Comparison of ENCODE assay signal across 19 cellular contexts in the genomic region with DNA sequence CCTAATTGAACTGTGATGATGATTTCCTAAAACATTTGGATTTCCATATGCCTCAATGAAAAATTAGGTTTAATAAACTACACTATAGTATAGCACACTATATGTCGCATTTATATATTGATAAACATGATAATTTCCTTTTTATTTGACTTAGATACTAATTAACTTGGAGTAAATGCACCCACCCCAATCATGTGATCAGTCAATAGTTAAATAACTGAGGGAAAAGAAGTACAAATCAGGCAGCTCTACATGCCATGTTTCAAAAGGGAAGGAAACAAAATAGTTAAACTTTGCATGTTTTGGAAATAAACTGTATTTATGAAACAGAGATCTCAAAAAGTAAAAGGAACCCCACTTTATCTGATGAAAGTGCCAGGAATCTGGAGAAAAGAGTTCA. TPM values are rescaled to one million over a fixed set of nuclear protein-coding genes. Genes with fewer than 3 reads are reported as not detected.
DNase-seq lines count a peak whose midpoint lies in the region; ATAC-seq, FAIRE-seq and TF ChIP-seq lines count a peak whose summit lies in the region.
"Had no signal": no experiment of that assay in that cellular context is flagged by ENCODE, and none has a peak within 500 bp of the region (broad histone marks: within the 10 kb centered on the region; RNA-seq: fewer than 3 reads in every experiment).

No MANE protein-coding gene starts in this region.

- H3K9me3 Mint-ChIP-seq in HFFc6: no peaks in the 10 kb centered on the region
- H3K9me3 Mint-ChIP-seq: central memory CD8-positive, alpha-beta T cell; neural crest cell; stimulated activated naive CD8-positive, alpha-beta T cell treated with anti-CD3 and anti-CD28 coated beads, Interleukin-15, amount 100 ng/mL, for 72 hours had no signal

- no peaks in the 10 kb centered on the region for H3K9me2 ChIP-seq in hepatocyte (replicated peaks; ENCODE audit: insufficient read depth)

- peaks cover 19% of the 10 kb centered on the region for H3K4me1 Mint-ChIP-seq in HFFc6 (ENCODE audit: low read depth)
- H3K4me1 Mint-ChIP-seq: CD4-positive, CD25-positive, alpha-beta regulatory T cell; central memory CD8-positive, alpha-beta T cell; stimulated activated naive CD8-positive, alpha-beta T cell treated with anti-CD3 and anti-CD28 coated beads, Interleukin-15, amount 100 ng/mL, for 72 hours had no signal

- no peak for TF ChIP-seq RAD21 in K562 (CRISPR knock-in tag; conservative IDR thresholded peaks at IDR 0.05 in 1 of 2, IDR thresholded peaks at IDR 0.05 in 1 of 2)

- H3K4me3 ChIP-seq in K562 (no peak overlapping the region), hepatocyte (no peak overlapping the region), sigmoid colon (peak overlapping the region in 3 of 4 donors; percentile 0 to 18 (median 5)), H7 (ENCODE audit: insufficient read depth, low read depth, low read length) (no peak overlapping the region)
- H3K4me3 ChIP-seq: GM12878, left lung had no signal

- peak overlapping the region; percentile 69; the same call in 1 of the 2 replicates for H2AFZ ChIP-seq in K562 (ENCODE audit: low read depth, low read length)
- H2AFZ ChIP-seq in hepatocyte: peak overlapping the region; percentile 13

- DNase-seq in HFFc6: no peak
- DNase-seq in K562 (ENCODE audit: extremely low read depth in 1 of 4, low spot score in 3 of 4): no peak
- DNase-seq in hepatocyte (ENCODE audit: low spot score): no peak
- DNase-seq in sigmoid colon: no peak
- no peak for DNase-seq in head of caudate nucleus
- DNase-seq in T-helper 9 cell: no peak
- DNase-seq in H7: no peak
- DNase-seq: activated CD4-positive, alpha-beta T cell treated with anti-CD3 and anti-CD28 coated beads for 36 hours; CD4-positive, CD25-positive, alpha-beta regulatory T cell; hypothalamus; left lung; NCI-H748 treated with DMSO at 0.1 percent for 48 hours; small intestine; stimulated activated naive CD8-positive, alpha-beta T cell treated with anti-CD3 and anti-CD28 coated beads, Interleukin-15, amount 100 ng/mL, for 72 hours had no signal

- H3K79me2 ChIP-seq in K562 (ENCODE audit: control insufficient read depth, insufficient read depth, low read length) (no peaks in the 10 kb centered on the region), hepatocyte (no peaks in the 10 kb centered on the region)

- TF ChIP-seq EP300 in K562 (IDR thresholded peaks at IDR 0.05; ENCODE audit: low read length) (no peak), sigmoid colon (IDR thresholded peaks at IDR 0.05) (no peak)

- TF ChIP-seq POLR2A in K562 (conservative IDR thresholded peaks at IDR 0.05): no peak
- no peak for TF ChIP-seq POLR2A in sigmoid colon (IDR thresholded peaks at IDR 0.05)

- CTCF ChIA-PET in K562 (lab: Yijun Ruan, JAX; ENCODE audit: low intra/inter-chr PET ratio): no interaction called here

- no peak for FAIRE-seq in K562 (lab: Jason Lieb, UNC)
- FAIRE-seq: GM12878, small intestine had no signal

- no peak overlapping the region for H3K27ac ChIP-seq in K562 (ENCODE audit: extremely low read depth, low read depth, low read length)
- H3K27ac ChIP-seq in hepatocyte: peak overlapping the region; percentile 2
- no peak overlapping the region for H3K27ac ChIP-seq in sigmoid colon
- H3K27ac ChIP-seq: left lung had no signal

- H3K36me3 ChIP-seq in K562 (ENCODE audit: control insufficient read depth, insufficient read depth, low read length): no peaks in the 10 kb centered on the region
- no peaks in the 10 kb centered on the region for H3K36me3 ChIP-seq in hepatocyte (replicated peaks; ENCODE audit: insufficient read depth, low read depth)
- H3K36me3 ChIP-seq in sigmoid colon: no peaks in the 10 kb centered on the region
- no peaks in the 10 kb centered on the region for H3K36me3 ChIP-seq in H7 (replicated peaks; ENCODE audit: control insufficient read depth, insufficient read depth, low read length)
- H3K36me3 ChIP-seq: left lung had no signal

- H3K9me1 ChIP-seq in K562 (ENCODE audit: control insufficient read depth, insufficient read depth, low read length): no peaks in the 10 kb centered on the region

- POLR2A ChIA-PET in K562 (lab: Yijun Ruan, JAX): interaction anchor here (0.7 kb wide), 1 partner anchor 49 kb away, joined by 3 read pairs; no protein-coding TSS in a partner anchor

- intact Hi-C loops in K562 (cut with micrococcal nuclease) (no loop called here), sigmoid colon (cut with DNase I) (no loop called here), head of caudate nucleus (cut with DNase I) (no loop called here)

- H3K27me3 ChIP-seq in K562 (ENCODE audit: control insufficient read depth in 2 of 2, insufficient read depth in 2 of 2, low read length in 2 of 2) (no peaks in the 10 kb centered on the region), hepatocyte (no peaks in the 10 kb centered on the region), sigmoid colon (no peaks in the 10 kb centered on the region), H7 (ENCODE audit: control insufficient read depth, insufficient read depth, low read length) (no peaks in the 10 kb centered on the region)
- H3K27me3 ChIP-seq: left lung had no signal

- H3K9me3 ChIP-seq in K562 (replicated peaks; ENCODE audit: control insufficient read depth, insufficient read depth, low read depth, low read length) (no peaks in the 10 kb centered on the region), hepatocyte (ENCODE audit: low read depth) (no peaks in the 10 kb centered on the region), sigmoid colon (no peaks in the 10 kb centered on the region)
- H3K9me3 ChIP-seq: left lung had no signal

- TF ChIP-seq CTCF in HFFc6 (IDR thresholded peaks at IDR 0.05): no peak
- TF ChIP-seq CTCF in K562 (IDR thresholded peaks at IDR 0.05 in 2 of 3, conservative IDR thresholded peaks at IDR 0.05 in 1 of 3; ENCODE audit: insufficient read depth in 2 of 3, low read depth in 1 of 3, low read length in 3 of 3): no peak
- TF ChIP-seq CTCF in hepatocyte (IDR thresholded peaks at IDR 0.05; ENCODE audit: poor library complexity): no peak
- TF ChIP-seq CTCF in sigmoid colon (IDR thresholded peaks at IDR 0.05): no peak

- WGBS in K562 (ENCODE audit: insufficient coverage, low coverage, missing lambda C conversion rate): 50% methylated on average over 1 of the region's 1 CpG
- WGBS in hepatocyte (ENCODE audit: low lambda C conversion rate, missing lambda C conversion rate): 79% methylated on average over 1 of the region's 1 CpG
- WGBS in sigmoid colon, 2 donors: 23 to 69% methylated on average over 1 of the region's 1 CpG

- H3K4me1 ChIP-seq in K562 (replicated peaks in 1 of 2; ENCODE audit: control insufficient read depth in 2 of 2, insufficient read depth in 2 of 2, low read length in 2 of 2): no peaks in the 10 kb centered on the region; a peak in 1 of 5 replicates
- H3K4me1 ChIP-seq in hepatocyte (ENCODE audit: insufficient read depth): peaks cover 22% of the 10 kb centered on the region
- peaks cover 0 to 8% (median 4%) of the 10 kb centered on the region in 4 donors for H3K4me1 ChIP-seq in sigmoid colon
- H3K4me1 ChIP-seq: left lung had no signal

- in situ Hi-C loops in K562 (cut with MboI): no loop called here

- H4K20me1 ChIP-seq in K562 (replicated peaks; ENCODE audit: control insufficient read depth, insufficient read depth, low read length): no peaks in the 10 kb centered on the region
- no peaks in the 10 kb centered on the region for H4K20me1 ChIP-seq in hepatocyte (ENCODE audit: insufficient read depth, poor library complexity, severe bottlenecking)

- no peak for ATAC-seq in K562
- ATAC-seq in GM18870 (IDR thresholded peaks at IDR 0.05; ENCODE audit: unreplicated experiment): no peak
- ATAC-seq: activated CD4-positive, alpha-beta T cell treated with anti-CD3 and anti-CD28 coated beads for 36 hours; GM12878; stimulated activated naive CD8-positive, alpha-beta T cell treated with anti-CD3 and anti-CD28 coated beads, Interleukin-15, amount 100 ng/mL, for 72 hours had no signal

- H3K4me3 Mint-ChIP-seq in HFFc6: peak overlapping the region; percentile 83
- H3K4me3 Mint-ChIP-seq: activated CD4-positive, alpha-beta T cell treated with anti-CD3 and anti-CD28 coated beads for 36 hours; activated naive CD8-positive, alpha-beta T cell; CD4-positive, CD25-positive, alpha-beta regulatory T cell; central memory CD8-positive, alpha-beta T cell; neural crest cell; stimulated activated naive CD8-positive, alpha-beta T cell treated with anti-CD3 and anti-CD28 coated beads, Interleukin-15, amount 100 ng/mL, for 72 hours had no signal

- BruUV-seq in K562 (replicated peaks; lab: Mats Ljungman, UMichigan): no TSS peak

- peak overlapping the region; percentile 74; the same call in 1 of the 2 replicates for H3K27ac Mint-ChIP-seq in HFFc6
- H3K27ac Mint-ChIP-seq: activated CD4-positive, alpha-beta T cell treated with anti-CD3 and anti-CD28 coated beads for 36 hours; activated naive CD8-positive, alpha-beta T cell; CD4-positive, CD25-positive, alpha-beta regulatory T cell; stimulated activated naive CD8-positive, alpha-beta T cell treated with anti-CD3 and anti-CD28 coated beads, Interleukin-15, amount 100 ng/mL, for 72 hours had no signal

- H3K27me3 Mint-ChIP-seq in HFFc6 (ENCODE audit: insufficient read depth): no peaks in the 10 kb centered on the region
- H3K27me3 Mint-ChIP-seq: activated CD4-positive, alpha-beta T cell treated with anti-CD3 and anti-CD28 coated beads for 36 hours; activated naive CD8-positive, alpha-beta T cell; CD4-positive, CD25-positive, alpha-beta regulatory T cell; central memory CD8-positive, alpha-beta T cell; stimulated activated naive CD8-positive, alpha-beta T cell treated with anti-CD3 and anti-CD28 coated beads, Interleukin-15, amount 100 ng/mL, for 72 hours had no signal

- no peaks in the 10 kb centered on the region for H3K36me3 Mint-ChIP-seq in HFFc6 (ENCODE audit: low read depth)

- H3K4me2 ChIP-seq in K562 (ENCODE audit: insufficient read depth, low read length) (peak overlapping the region; percentile 43; the same call in 1 of the 2 replicates), hepatocyte (peak overlapping the region; percentile 72)

- H3K9ac ChIP-seq in K562 (ENCODE audit: insufficient read depth in 1 of 2, low read depth in 2 of 2, low read length in 2 of 2): no peak overlapping the region

RNA-seq across cellular contexts. Expression of a gene that starts 18.0 kb away (rescaled TPM):
- total RNA-seq in HFFc6 (2021; fragmentation: NEBNext Ultra II Directional; extraction: Animal tissue kit (Norgen Biotek cat#: 25700)): 10 to 100 TPM; 15.8 to 18.9 (median 17.8) TPM
- total RNA-seq in K562 (2011; cell fraction: chromatin; rRNA removed; ENCODE audit: low replicate concordance): 24.2 and 26.9 TPM in 2 replicates
- total RNA-seq in K562 (2011; cell fraction: nucleolus; rRNA removed): 12.0 and 12.3 TPM in 2 replicates
- total RNA-seq in K562 (2011; cell fraction: nucleoplasm; rRNA removed): 12.7 and 13.9 TPM in 2 replicates
- total RNA-seq in K562 (2014; rRNA removed) (12.0 and 13.3 TPM in 2 replicates), K562 (2014; rRNA removed; fragmentation: Illumina TruSeq; extraction: Trizol) (15.4 TPM in 2 replicates), K562 (2015; rRNA removed; fragmentation: Illumina TruSeq; extraction: Trizol) (10.3 and 11.6 TPM in 2 replicates), K562 (2021) (12.8 and 13.8 TPM in 2 replicates), hepatocyte (14.9 and 17.5 TPM in 2 replicates), sigmoid colon (10 to 100 TPM; 22.5 to 28.2 (median 25.2) TPM)
- polyA plus RNA-seq in K562 (2011; rRNA removed) (15.9 and 18.6 TPM in 2 replicates), K562 (2014; fragmentation: Illumina TruSeq; extraction: Trizol) (13.7 and 14.2 TPM in 2 replicates), K562 (2014; fragmentation: Nextera tagmentation; extraction: Ambion mirVana) (1 to 10 TPM; 5.1 to 6.3 TPM), K562 (2014; rRNA removed) (9.3 and 11.5 TPM in 2 replicates), hepatocyte (3.8 and 6.5 TPM in 2 replicates), sigmoid colon (10 to 100 TPM; 44.3 to 74.0 (median 47.4) TPM)
- polyA plus RNA-seq in K562 (2011; cell fraction: cytosol; rRNA removed): 9.7 and 18.0 TPM in 2 replicates
- polyA plus RNA-seq in K562 (2011; cell fraction: nucleus; rRNA removed): 6.7 and 7.8 TPM in 2 replicates
- 5.8 and 9.4 TPM in 2 replicates for polyA plus RNA-seq in K562 (2012)
- 53.9 and 56.0 TPM in 2 replicates for polyA minus RNA-seq in K562 (2011; rRNA and poly(A)+ RNA removed)
- polyA minus RNA-seq in K562 (2011; cell fraction: cytosol; rRNA and poly(A)+ RNA removed): 13.8 and 18.3 TPM in 2 replicates
- 5.0 and 13.0 TPM in 2 replicates for polyA minus RNA-seq in K562 (2011; cell fraction: nucleus; rRNA and poly(A)+ RNA removed)
- total RNA-seq in H7 (2014; rRNA removed; shearing (Covaris generic)): 14.1 and 14.3 TPM in 2 replicates

Comparison
In these comparisons a context has a peak if more than half of its experiments do, and no peak if none do; other contexts are left out.
1. H3K4me3 ChIP-seq: peak in sigmoid colon (3 of 4); none in K562 (single experiment), hepatocyte (single experiment) and H7 (single experiment).